Comparison of ENCODE assay signal across 13 cellular contexts in the genomic region with DNA sequence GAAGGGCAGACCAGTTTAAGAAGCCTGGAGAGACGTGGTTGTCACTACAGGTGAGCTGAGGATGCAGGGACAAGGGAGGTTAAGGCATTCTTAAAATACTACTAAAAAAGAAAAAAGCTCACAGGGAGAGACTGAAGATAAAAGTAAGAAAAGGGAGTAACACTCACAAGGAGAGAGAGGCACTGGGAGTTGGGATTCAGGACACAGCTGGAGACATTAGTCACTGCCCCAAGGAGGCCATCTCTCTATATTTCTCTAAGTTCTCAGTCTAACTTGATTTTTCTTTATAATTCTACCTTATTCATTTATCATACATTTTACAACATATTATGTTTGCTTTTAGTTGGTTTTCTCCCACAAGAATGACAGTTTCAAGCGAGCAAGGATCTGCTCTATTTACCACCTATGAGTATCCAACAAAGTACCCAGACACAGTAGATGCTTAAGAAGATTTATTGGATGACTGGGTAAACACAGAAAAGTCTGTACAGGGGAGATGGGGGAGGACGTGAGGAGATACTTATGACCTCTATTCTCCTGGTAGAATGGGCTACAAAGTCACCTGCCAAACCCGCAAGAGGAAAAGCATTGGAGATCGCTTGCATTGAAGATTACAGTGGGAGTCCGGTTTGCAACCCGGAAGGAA. TPM values are rescaled to one million over a fixed set of nuclear protein-coding genes. Genes with fewer than 3 reads are reported as not detected.
A peak's percentile ranks its signal among the peaks of the same experiment; 100 is the strongest.
DNase-seq lines count a peak whose midpoint lies in the region; ATAC-seq, FAIRE-seq and TF ChIP-seq lines count a peak whose summit lies in the region.
"Had no signal": no experiment of that assay in that cellular context is flagged by ENCODE, and none has a peak within 500 bp of the region (broad histone marks: within the 10 kb centered on the region; RNA-seq: fewer than 3 reads in every experiment).

No MANE protein-coding gene starts in this region.

- H3K27me3 ChIP-seq in HCT116 (ENCODE audit: insufficient read depth, low read length) (no peaks in the 10 kb centered on the region; the same call in 1 of the 2 replicates), astrocyte (ENCODE audit: insufficient read depth, low read length) (no peaks in the 10 kb centered on the region), small intestine (ENCODE audit: control insufficient read depth in 2 of 2, insufficient read depth in 2 of 2, low read length in 2 of 2) (peaks cover 2 to 3% of the 10 kb centered on the region in 2 donors)

- H3K9ac ChIP-seq in HCT116 (ENCODE audit: low read length) (no peak overlapping the region), astrocyte (ENCODE audit: low read length) (no peak overlapping the region)

- no peak for TF ChIP-seq POLR2A in HCT116 (IDR thresholded peaks at IDR 0.05; ENCODE audit: borderline replicate concordance, extremely low read depth, insufficient read depth, insufficient read length)

- intact Hi-C loops in HCT116 (cut with micrococcal nuclease), result loop anchor here (5.0 kb wide), 1 partner anchor 110 kb away; no protein-coding TSS in a partner anchor

- H3K4me3 ChIP-seq in HCT116 (replicated peaks in 1 of 2; ENCODE audit: low read depth in 1 of 2, low read length in 2 of 2) (no peak overlapping the region), astrocyte (ENCODE audit: insufficient read depth, low read depth, low read length) (no peak overlapping the region), small intestine (ENCODE audit: low read depth in 1 of 2, low read length in 2 of 2) (no peak overlapping the region)
- H3K4me3 ChIP-seq: pancreas, transverse colon had no signal

- BruUV-seq in HCT116 (replicated peaks; lab: Mats Ljungman, UMichigan), result no TSS peak

- H3K9me3 ChIP-seq in HCT116 (ENCODE audit: control insufficient read depth in 1 of 2, insufficient read depth in 1 of 2, low read depth in 1 of 2, low read length in 2 of 2), result no peaks in the 10 kb centered on the region
- no peaks in the 10 kb centered on the region for H3K9me3 ChIP-seq in astrocyte (ENCODE audit: insufficient read depth, low read depth, low read length)
- H3K9me3 ChIP-seq in small intestine (ENCODE audit: control insufficient read depth, low read depth), result no peaks in the 10 kb centered on the region
- H3K9me3 ChIP-seq: pancreas, SJCRH30, transverse colon had no signal

- 79 to 86% (median 83%) methylated on average over 7 of the region's 7 CpGs for WGBS in small intestine, 3 donors

- no peak overlapping the region for H3K27ac Mint-ChIP-seq in astrocyte (ENCODE audit: unreplicated experiment)
- no peak overlapping the region for H3K27ac Mint-ChIP-seq in natural killer cell treated with Interleukin-12 subunit alpha and Interleukin-12 subunit beta and Interleukin-15 and Interleukin-18, amount 100 ng/mL, for 72 hours

- peaks cover 35% of the 10 kb centered on the region for H3K79me2 ChIP-seq in HCT116 (ENCODE audit: insufficient read depth, low read length)
- H3K79me2 ChIP-seq in astrocyte (ENCODE audit: insufficient read depth, low read length), result peaks cover 44% of the 10 kb centered on the region

- H3K27me3 Mint-ChIP-seq in astrocyte (ENCODE audit: low read depth, unreplicated experiment), result no peaks in the 10 kb centered on the region
- H3K27me3 Mint-ChIP-seq in natural killer cell treated with Interleukin-12 subunit alpha and Interleukin-12 subunit beta and Interleukin-15 and Interleukin-18, amount 100 ng/mL, for 72 hours, result peaks cover 24 to 76% of the 10 kb centered on the region in 2 donors

- H3K27ac ChIP-seq in HCT116 (ENCODE audit: low read depth, low read length) (no peak overlapping the region), astrocyte (ENCODE audit: low read depth, low read length) (no peak overlapping the region), small intestine (ENCODE audit: low read depth in 1 of 2, low read length in 1 of 2) (no peak overlapping the region)
- H3K27ac ChIP-seq: pancreas, SJCRH30, transverse colon had no signal

- peak overlapping the region; percentile 93 for H3K4me3 Mint-ChIP-seq in astrocyte (ENCODE audit: unreplicated experiment)
- peak overlapping the region; percentile 28 for H3K4me3 Mint-ChIP-seq in natural killer cell treated with Interleukin-12 subunit alpha and Interleukin-12 subunit beta and Interleukin-15 and Interleukin-18, amount 100 ng/mL, for 72 hours

- TF ChIP-seq RAD21 in HCT116 (IDR thresholded peaks at IDR 0.05; ENCODE audit: low read depth), result no peak

- H3K4me1 Mint-ChIP-seq in astrocyte (ENCODE audit: low read depth, unreplicated experiment), result peaks cover 20% of the 10 kb centered on the region
- H3K4me1 Mint-ChIP-seq in natural killer cell treated with Interleukin-12 subunit alpha and Interleukin-12 subunit beta and Interleukin-15 and Interleukin-18, amount 100 ng/mL, for 72 hours (ENCODE audit: low read depth in 2 of 2), result peaks cover 9 to 20% of the 10 kb centered on the region in 2 donors

- H3K36me3 ChIP-seq in HCT116 (ENCODE audit: control insufficient read depth in 1 of 2, insufficient read depth in 2 of 2, low read length in 2 of 2) (peaks cover 0 to under 1% of the 10 kb centered on the region in 2 experiments; a peak in 1 of 4 replicates), astrocyte (ENCODE audit: insufficient read depth, low read length) (no peaks in the 10 kb centered on the region), small intestine (ENCODE audit: control insufficient read depth in 2 of 2, insufficient read depth in 2 of 2, low read length in 2 of 2) (no peaks in the 10 kb centered on the region)
- H3K36me3 ChIP-seq: pancreas, SJCRH30, transverse colon had no signal

- RAD21 ChIA-PET in HCT116 (lab: Charles Lee; ENCODE audit: low non-redundant PET in 1 of 2, low total read pairs in 2 of 2, uncharacterized antibody in 2 of 2, unreplicated experiment in 2 of 2), result interaction anchor here in 1 of 2 experiments (1.7 kb wide), 1 partner anchor 43 kb away, joined by 3 read pairs; no protein-coding TSS in a partner anchor

- ATAC-seq in HCT116, result no peak
- ATAC-seq in natural killer cell treated with Interleukin-12 subunit alpha and Interleukin-12 subunit beta and Interleukin-15 and Interleukin-18, amount 100 ng/mL, for 72 hours, result no peak
- ATAC-seq: pancreas had no signal

- POLR2A ChIA-PET in HCT116 (lab: Charles Lee), result no interaction called here

- no peak for FAIRE-seq in astrocyte (lab: Jason Lieb, UNC)
- no peak for FAIRE-seq in small intestine (lab: Jason Lieb, UNC)
- FAIRE-seq: pancreas had no signal

- peak; percentile 6 for DNase-seq in NCI-H187 treated with DMSO at 0.1 percent for 48 hours (lab: John Stamatoyannopoulos, UW)
- no peak for DNase-seq in NCI-H187 (lab: John Stamatoyannopoulos, UW)
- DNase-seq in HCT116 (ENCODE audit: low read depth, low spot score), result no peak
- DNase-seq in astrocyte (ENCODE audit: low read depth), result no peak
- DNase-seq in natural killer cell treated with Interleukin-12 subunit alpha and Interleukin-12 subunit beta and Interleukin-15 and Interleukin-18, amount 100 ng/mL, for 72 hours (ENCODE audit: low spot score), result no peak
- no peak for DNase-seq in stimulated activated CD4-positive, alpha-beta T cell treated with anti-CD3 and anti-CD28 coated beads, Interleukin-4, amount 100 ng/mL, for 4 hours
- no peak for DNase-seq in HUDEP-2 (lab: John Stamatoyannopoulos, UW; ENCODE audit: unreplicated experiment in 76 of 76)
- DNase-seq in small intestine, result no peak
- DNase-seq: 8988T, NCI-H524, pancreas, SJCRH30, transverse colon had no signal

- H4K20me1 ChIP-seq in HCT116 (ENCODE audit: insufficient read depth) (no peaks in the 10 kb centered on the region), astrocyte (ENCODE audit: insufficient read depth, low read length) (peaks cover 39% of the 10 kb centered on the region)

- peak overlapping the region; percentile 94 for H3K4me2 ChIP-seq in HCT116 (ENCODE audit: low read length)
- peak overlapping the region; percentile 85 for H3K4me2 ChIP-seq in astrocyte (ENCODE audit: low read length)

- H3K4me1 ChIP-seq in HCT116 (ENCODE audit: control insufficient read depth in 1 of 2, insufficient read depth in 2 of 2, low read length in 2 of 2), result peaks cover 7 to 18% of the 10 kb centered on the region in 2 experiments; a peak in 3 of 4 replicates
- H3K4me1 ChIP-seq in astrocyte (ENCODE audit: insufficient read depth, low read length), result peaks cover 9% of the 10 kb centered on the region
- H3K4me1 ChIP-seq in small intestine (ENCODE audit: control insufficient read depth in 2 of 2, insufficient read depth in 1 of 2, low read depth in 1 of 2, low read length in 1 of 2), result no peaks in the 10 kb centered on the region
- H3K4me1 ChIP-seq: SJCRH30 had no signal

- H3K9me3 Mint-ChIP-seq in astrocyte (ENCODE audit: unreplicated experiment), result peaks cover 2% of the 10 kb centered on the region
- H3K9me3 Mint-ChIP-seq in natural killer cell treated with Interleukin-12 subunit alpha and Interleukin-12 subunit beta and Interleukin-15 and Interleukin-18, amount 100 ng/mL, for 72 hours, result no peaks in the 10 kb centered on the region

- H3K9me2 ChIP-seq in HCT116 (ENCODE audit: insufficient read depth), result no peaks in the 10 kb centered on the region

- H3K36me3 Mint-ChIP-seq in astrocyte (ENCODE audit: low read depth, unreplicated experiment), result peaks cover 13% of the 10 kb centered on the region
- no peaks in the 10 kb centered on the region for H3K36me3 Mint-ChIP-seq in natural killer cell treated with Interleukin-12 subunit alpha and Interleukin-12 subunit beta and Interleukin-15 and Interleukin-18, amount 100 ng/mL, for 72 hours

- TF ChIP-seq CTCF in HCT116 (IDR thresholded peaks at IDR 0.05 in 2 of 3, conservative IDR thresholded peaks at IDR 0.05 in 1 of 3; ENCODE audit: borderline replicate concordance in 1 of 3, insufficient read depth in 1 of 3, low read depth in 2 of 3, low read length in 2 of 3) (no peak), astrocyte (IDR thresholded peaks at IDR 0.05; ENCODE audit: insufficient read depth, low read depth, low read length) (no peak)

- CTCF ChIA-PET in HCT116 (lab: Charles Lee), result no interaction called here

- no peak overlapping the region for H2AFZ ChIP-seq in HCT116 (ENCODE audit: low read depth, low read length, poor library complexity, severe bottlenecking)
- no peak overlapping the region for H2AFZ ChIP-seq in astrocyte (ENCODE audit: low read depth, low read length)

TF ChIP-seq in HCT116, 20 proteins besides CTCF, POLR2A, EP300 and RAD21:
- TF ChIP-seq ZNF274 (IDR thresholded peaks at IDR 0.05; ENCODE audit: low read depth, low read length), result no peak
- TF ChIP-seq SIN3A (IDR thresholded peaks at IDR 0.05; ENCODE audit: low read depth), result no peak
- no peak for TF ChIP-seq SRF (IDR thresholded peaks at IDR 0.05; ENCODE audit: low read depth)
- no peak for TF ChIP-seq ZFX (IDR thresholded peaks at IDR 0.05)
- TF ChIP-seq EZH2phosphoT487 (IDR thresholded peaks at IDR 0.05; ENCODE audit: borderline replicate concordance), result no peak
- TF ChIP-seq SP1 (IDR thresholded peaks at IDR 0.05; ENCODE audit: low read depth), result no peak
- TF ChIP-seq FOSL1 (IDR thresholded peaks at IDR 0.05; ENCODE audit: low read depth), result no peak
- no peak for TF ChIP-seq CEBPB (IDR thresholded peaks at IDR 0.05; ENCODE audit: low read depth)

RNA-seq across cellular contexts. Expression of a gene that starts 2.2 kb away (rescaled TPM):
- total RNA-seq in HCT116 (2021; ENCODE audit: unreplicated experiment) (93.3 TPM), astrocyte (375 and 389 TPM in 2 replicates)
- 127 and 128 TPM in 2 replicates for polyA plus RNA-seq in HCT116 (2012)
- 1 to 10 TPM; 1.2 to 2.6 TPM for total RNA-seq in natural killer cell treated with Interleukin-12 subunit alpha and Interleukin-12 subunit beta and Interleukin-15 and Interleukin-18, amount 100 ng/mL, for 72 hours
- polyA plus RNA-seq in small intestine, result 10 to 100 TPM in 2 of 3 donors, 1 to 10 TPM in 1; 6.0 to 27.6 (median 14.3) TPM

Comparison
In these comparisons a context has a peak if more than half of its experiments do, and no peak if none do; other contexts are left out.
1. RNA of a gene that starts 2.2 kb away (total RNA-seq): 375 to 389 TPM in astrocyte and 93.3 TPM in HCT116 (single experiment); 1.2 to 2.6 TPM in natural killer cell treated with Interleukin-12 subunit alpha and Interleukin-12 subunit beta and Interleukin-15 and Interleukin-18, amount 100 ng/mL, for 72 hours; every median in the first group is over 10 times any median in the second.